Comparison of ENCODE assay signal across 15 cellular contexts in the genomic region with DNA sequence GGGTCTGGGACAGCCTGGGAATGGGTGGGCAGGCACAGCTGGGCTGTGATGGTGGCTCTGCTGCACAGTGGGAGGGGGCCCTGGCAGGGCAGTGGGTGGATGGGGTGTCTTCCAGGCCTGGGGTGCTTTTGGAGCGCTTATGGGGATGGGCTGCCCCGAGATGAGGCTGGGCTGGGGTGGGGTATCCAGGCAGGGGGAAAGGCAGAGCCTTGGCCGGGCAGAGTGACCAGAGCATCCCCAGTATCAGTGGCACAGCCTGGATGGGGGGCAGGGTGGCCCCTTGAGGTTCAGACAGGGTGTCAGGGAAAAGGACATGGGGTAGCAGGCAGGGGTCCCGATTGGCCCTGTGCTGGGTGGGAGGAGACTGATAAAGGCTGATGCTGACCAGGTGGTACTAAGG. TPM values are rescaled to one million over a fixed set of nuclear protein-coding genes. Genes with fewer than 3 reads are reported as not detected.
"Had no signal": no experiment of that assay in that cellular context is flagged by ENCODE, and none has a peak within 500 bp of the region (broad histone marks: within the 10 kb centered on the region; RNA-seq: fewer than 3 reads in every experiment).

No MANE protein-coding gene starts in this region.

- H3K27me3 Mint-ChIP-seq: activated CD4-positive, alpha-beta memory T cell treated with anti-CD3 and anti-CD28 coated beads, Interleukin-2, amount 10 ng/mL, durations not matched to agents 7 days and 5 days; activated CD4-positive, alpha-beta T cell treated with anti-CD3 and anti-CD28 coated beads for 36 hours; activated naive CD8-positive, alpha-beta T cell treated with anti-CD3 and anti-CD28 coated beads, Interleukin-2, amount 50 U/mL, for 24 hours; dendritic cell treated with granulocyte-macrophage colony-stimulating factor and Interleukin-4, amounts not matched to agents 40 ng/mL and 50 ng/mL, for 4 days; effector memory CD8-positive, alpha-beta T cell; T-cell had no signal

- H3K9ac ChIP-seq: parathyroid adenoma had no signal

- H3K4me3 Mint-ChIP-seq: activated CD4-positive, alpha-beta memory T cell treated with anti-CD3 and anti-CD28 coated beads, Interleukin-2, amount 10 ng/mL, durations not matched to agents 7 days and 5 days; activated CD4-positive, alpha-beta T cell treated with anti-CD3 and anti-CD28 coated beads for 36 hours; activated naive CD8-positive, alpha-beta T cell treated with anti-CD3 and anti-CD28 coated beads, Interleukin-2, amount 50 U/mL, for 24 hours; dendritic cell treated with granulocyte-macrophage colony-stimulating factor and Interleukin-4, amounts not matched to agents 40 ng/mL and 50 ng/mL, for 4 days; effector memory CD8-positive, alpha-beta T cell; neural crest cell; stimulated activated naive B cell treated with anti-CD40 and anti-IgM and Interleukin-4, amounts not matched to agents 10 μg/mL and 1 μg/mL and 100 μg/mL, for 72 hours; T-cell had no signal

- H3K4me3 ChIP-seq: uterus had no signal

- H3K36me3 ChIP-seq: uterus had no signal

- ATAC-seq: activated CD4-positive, alpha-beta T cell treated with anti-CD3 and anti-CD28 coated beads for 36 hours; activated naive CD8-positive, alpha-beta T cell treated with anti-CD3 and anti-CD28 coated beads, Interleukin-2, amount 50 U/mL, for 24 hours; effector memory CD8-positive, alpha-beta T cell; stimulated activated naive B cell treated with anti-CD40 and anti-IgM and Interleukin-4, amounts not matched to agents 10 μg/mL and 1 μg/mL and 100 μg/mL, for 72 hours; T-cell had no signal

- H3K36me3 Mint-ChIP-seq: stimulated activated naive B cell treated with anti-CD40 and anti-IgM and Interleukin-4, amounts not matched to agents 10 μg/mL and 1 μg/mL and 100 μg/mL, for 72 hours had no signal

- H3K9me3 ChIP-seq: uterus had no signal

- H3K9me3 Mint-ChIP-seq: activated CD4-positive, alpha-beta memory T cell treated with anti-CD3 and anti-CD28 coated beads, Interleukin-2, amount 10 ng/mL, durations not matched to agents 7 days and 5 days; activated naive CD8-positive, alpha-beta T cell treated with anti-CD3 and anti-CD28 coated beads, Interleukin-2, amount 50 U/mL, for 24 hours; dendritic cell treated with granulocyte-macrophage colony-stimulating factor and Interleukin-4, amounts not matched to agents 40 ng/mL and 50 ng/mL, for 4 days; effector memory CD8-positive, alpha-beta T cell; neural crest cell; stimulated activated naive B cell treated with anti-CD40 and anti-IgM and Interleukin-4, amounts not matched to agents 10 μg/mL and 1 μg/mL and 100 μg/mL, for 72 hours; T-cell had no signal

- H3K4me1 Mint-ChIP-seq: activated CD4-positive, alpha-beta memory T cell treated with anti-CD3 and anti-CD28 coated beads, Interleukin-2, amount 10 ng/mL, durations not matched to agents 7 days and 5 days; activated CD4-positive, alpha-beta T cell treated with anti-CD3 and anti-CD28 coated beads for 36 hours; activated naive CD8-positive, alpha-beta T cell treated with anti-CD3 and anti-CD28 coated beads, Interleukin-2, amount 50 U/mL, for 24 hours; stimulated activated naive B cell treated with anti-CD40 and anti-IgM and Interleukin-4, amounts not matched to agents 10 μg/mL and 1 μg/mL and 100 μg/mL, for 72 hours; T-cell had no signal

- DNase-seq: activated CD4-positive, alpha-beta memory T cell treated with anti-CD3 and anti-CD28 coated beads, Interleukin-2, amount 10 ng/mL, durations not matched to agents 7 days and 5 days; activated CD4-positive, alpha-beta T cell treated with anti-CD3 and anti-CD28 coated beads for 36 hours; activated CD8-positive, alpha-beta memory T cell treated with anti-CD3 and anti-CD28 coated beads, Interleukin-2, amount 50 U/mL, for 4 hours; activated naive CD8-positive, alpha-beta T cell treated with anti-CD3 and anti-CD28 coated beads, Interleukin-2, amount 50 U/mL, for 24 hours; central memory CD4-positive, alpha-beta T cell; effector memory CD8-positive, alpha-beta T cell; small intestine; stimulated activated naive B cell treated with anti-CD40 and anti-IgM and Interleukin-4, amounts not matched to agents 10 μg/mL and 1 μg/mL and 100 μg/mL, for 72 hours; T-cell; uterus had no signal

- H2AFZ ChIP-seq: parathyroid adenoma had no signal

- H3K4me1 ChIP-seq: uterus had no signal

- H3K27me3 ChIP-seq: uterus had no signal

- H3K27ac ChIP-seq: epithelial cell of prostate, parathyroid adenoma, VCaP had no signal

- H3K27ac Mint-ChIP-seq: activated CD4-positive, alpha-beta memory T cell treated with anti-CD3 and anti-CD28 coated beads, Interleukin-2, amount 10 ng/mL, durations not matched to agents 7 days and 5 days; activated CD4-positive, alpha-beta T cell treated with anti-CD3 and anti-CD28 coated beads for 36 hours; activated naive CD8-positive, alpha-beta T cell treated with anti-CD3 and anti-CD28 coated beads, Interleukin-2, amount 50 U/mL, for 24 hours; dendritic cell treated with granulocyte-macrophage colony-stimulating factor and Interleukin-4, amounts not matched to agents 40 ng/mL and 50 ng/mL, for 4 days; stimulated activated naive B cell treated with anti-CD40 and anti-IgM and Interleukin-4, amounts not matched to agents 10 μg/mL and 1 μg/mL and 100 μg/mL, for 72 hours; T-cell had no signal

RNA-seq across cellular contexts. Expression of a gene that starts 42.2 kb away (rescaled TPM):
- total RNA-seq: activated CD4-positive, alpha-beta memory T cell treated with anti-CD3 and anti-CD28 coated beads, Interleukin-2, amount 10 ng/mL, durations not matched to agents 7 days and 5 days had no signal
